10 cellular contexts compared by ENCODE assay signal in the genomic region with DNA sequence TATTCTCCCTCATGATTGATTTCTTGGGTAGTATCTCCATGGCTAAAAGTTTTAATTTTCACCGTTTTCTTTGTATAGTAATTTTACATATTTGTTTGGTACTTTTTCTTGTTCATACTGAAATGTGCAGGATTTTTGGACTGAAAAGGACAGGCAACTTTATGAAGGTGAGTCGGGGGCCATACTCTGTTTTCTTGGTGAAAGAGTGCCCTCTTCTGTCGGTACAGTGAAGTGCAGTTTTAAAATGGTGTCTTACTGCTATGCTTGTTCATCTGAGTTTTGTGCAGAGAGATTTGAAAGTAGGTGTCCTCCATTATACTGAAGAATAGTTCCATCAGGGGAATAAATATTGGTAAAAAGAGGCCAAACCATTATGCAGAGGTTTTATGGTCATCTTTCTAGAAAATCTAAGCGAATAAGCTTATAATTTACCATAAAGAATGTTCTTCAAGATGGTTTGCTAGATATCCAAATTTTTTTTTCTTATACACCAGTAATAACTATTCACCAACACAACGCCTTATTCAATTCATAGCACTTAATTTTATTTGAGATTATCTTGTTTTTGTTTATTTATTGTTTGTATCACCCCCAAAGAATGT. TPM values are rescaled to one million over a fixed set of nuclear protein-coding genes. Genes with fewer than 3 reads are reported as not detected.
DNase-seq lines count a peak whose midpoint lies in the region; ATAC-seq, FAIRE-seq and TF ChIP-seq lines count a peak whose summit lies in the region.
"Had no signal": no experiment of that assay in that cellular context is flagged by ENCODE, and none has a peak within 500 bp of the region (broad histone marks: within the 10 kb centered on the region; RNA-seq: fewer than 3 reads in every experiment).

No MANE protein-coding gene starts in this region.

- FAIRE-seq in astrocyte (lab: Jason Lieb, UNC): peak; percentile 9

- H3K4me1 ChIP-seq in astrocyte (ENCODE audit: insufficient read depth, low read length): no peaks in the 10 kb centered on the region

- H3K9me3 Mint-ChIP-seq in astrocyte (ENCODE audit: unreplicated experiment): no peaks in the 10 kb centered on the region
- H3K9me3 Mint-ChIP-seq: activated naive CD4-positive, alpha-beta T cell treated with anti-CD3 and anti-CD28 coated beads, Interleukin-2, amount 50 U/mL, for 24 hours had no signal

- DNase-seq in NCI-H2081 (lab: John Stamatoyannopoulos, UW) (peak; percentile 19 to 51), NCI-H2081 treated with DMSO at 0.1 percent for 48 hours (lab: John Stamatoyannopoulos, UW) (no peak), NCI-H1417 treated with DMSO at 0.1 percent for 48 hours (lab: John Stamatoyannopoulos, UW) (peak; percentile 30), astrocyte (ENCODE audit: low read depth) (no peak), left lobe of liver (ENCODE audit: low spot score) (no peak), caudate nucleus (lab: John Stamatoyannopoulos, UW) (no peak)

- ATAC-seq in GM21576 (IDR thresholded peaks at IDR 0.05; ENCODE audit: unreplicated experiment) (peak; percentile 67), left lobe of liver (peak; percentile 69), GM21825 (IDR thresholded peaks at IDR 0.05; ENCODE audit: unreplicated experiment) (no peak)

- peak; percentile 68 for TF ChIP-seq CTCF in astrocyte (IDR thresholded peaks at IDR 0.05; ENCODE audit: insufficient read depth, low read depth, low read length)

- H3K27me3 Mint-ChIP-seq in astrocyte (ENCODE audit: low read depth, unreplicated experiment): peaks cover 3% of the 10 kb centered on the region

- H3K27ac ChIP-seq in astrocyte (ENCODE audit: low read depth, low read length) (no peak overlapping the region), caudate nucleus (ENCODE audit: low read depth, low read length) (no peak overlapping the region)
- H3K27ac ChIP-seq: BLaER1 treated with 17β-estradiol and CSF1 and Interleukin-3, amounts not matched to agents 10 nM and 100 nM had no signal

- no peak overlapping the region for H3K4me2 ChIP-seq in astrocyte (ENCODE audit: low read length)
- H3K4me2 ChIP-seq: BLaER1 treated with 17β-estradiol and CSF1 and Interleukin-3, amounts not matched to agents 10 nM and 100 nM had no signal

- no peaks in the 10 kb centered on the region for H3K36me3 ChIP-seq in astrocyte (ENCODE audit: insufficient read depth, low read length)
- H3K36me3 ChIP-seq: BLaER1 treated with 17β-estradiol and CSF1 and Interleukin-3, amounts not matched to agents 10 nM and 100 nM had no signal

- H3K4me3 ChIP-seq in astrocyte (ENCODE audit: insufficient read depth, low read depth, low read length): no peak overlapping the region
- H3K4me3 ChIP-seq: BLaER1 treated with 17β-estradiol and CSF1 and Interleukin-3, amounts not matched to agents 10 nM and 100 nM had no signal

- H2AFZ ChIP-seq in astrocyte (ENCODE audit: low read depth, low read length): no peak overlapping the region

- H3K27ac Mint-ChIP-seq in astrocyte (ENCODE audit: unreplicated experiment): no peak overlapping the region
- H3K27ac Mint-ChIP-seq: activated naive CD4-positive, alpha-beta T cell treated with anti-CD3 and anti-CD28 coated beads, Interleukin-2, amount 50 U/mL, for 24 hours had no signal

- no peaks in the 10 kb centered on the region for H3K79me2 ChIP-seq in astrocyte (ENCODE audit: insufficient read depth, low read length)

- H3K9ac ChIP-seq in astrocyte (ENCODE audit: low read length): no peak overlapping the region
- H3K9ac ChIP-seq: BLaER1 treated with 17β-estradiol and CSF1 and Interleukin-3, amounts not matched to agents 10 nM and 100 nM had no signal

- H3K4me3 Mint-ChIP-seq in astrocyte (ENCODE audit: unreplicated experiment): no peak overlapping the region
- H3K4me3 Mint-ChIP-seq: activated naive CD4-positive, alpha-beta T cell treated with anti-CD3 and anti-CD28 coated beads, Interleukin-2, amount 50 U/mL, for 24 hours had no signal

- H3K27me3 ChIP-seq in astrocyte (ENCODE audit: insufficient read depth, low read length): no peaks in the 10 kb centered on the region
- H3K27me3 ChIP-seq: BLaER1 treated with 17β-estradiol and CSF1 and Interleukin-3, amounts not matched to agents 10 nM and 100 nM had no signal

- H3K36me3 Mint-ChIP-seq in astrocyte (ENCODE audit: low read depth, unreplicated experiment): no peaks in the 10 kb centered on the region
- H3K36me3 Mint-ChIP-seq: activated naive CD4-positive, alpha-beta T cell treated with anti-CD3 and anti-CD28 coated beads, Interleukin-2, amount 50 U/mL, for 24 hours had no signal

- no peaks in the 10 kb centered on the region for H4K20me1 ChIP-seq in astrocyte (ENCODE audit: insufficient read depth, low read length)
- H4K20me1 ChIP-seq: BLaER1 treated with 17β-estradiol and CSF1 and Interleukin-3, amounts not matched to agents 10 nM and 100 nM had no signal

- H3K9me3 ChIP-seq in astrocyte (ENCODE audit: insufficient read depth, low read depth, low read length): no peaks in the 10 kb centered on the region
- H3K9me3 ChIP-seq: BLaER1 treated with 17β-estradiol and CSF1 and Interleukin-3, amounts not matched to agents 10 nM and 100 nM had no signal

- H3K4me1 Mint-ChIP-seq in astrocyte (ENCODE audit: low read depth, unreplicated experiment): no peaks in the 10 kb centered on the region
- H3K4me1 Mint-ChIP-seq: activated naive CD4-positive, alpha-beta T cell treated with anti-CD3 and anti-CD28 coated beads, Interleukin-2, amount 50 U/mL, for 24 hours had no signal

RNA-seq across cellular contexts. Expression of a gene that starts 8.7 kb away (rescaled TPM):
- total RNA-seq in astrocyte (not detected in 2 replicates), left lobe of liver (not detected)

RNA-seq across cellular contexts. Expression of a gene that starts 36.3 kb away (rescaled TPM):
- total RNA-seq in astrocyte (not detected in 2 replicates), left lobe of liver (not detected)

Comparison
In these comparisons a context has a peak if more than half of its experiments do, and no peak if none do; other contexts are left out.
1. DNase-seq: peak in NCI-H2081 (2 of 2) and NCI-H1417 treated with DMSO at 0.1 percent for 48 hours (single experiment); none in NCI-H2081 treated with DMSO at 0.1 percent for 48 hours (single experiment), astrocyte (single experiment), left lobe of liver (single experiment) and caudate nucleus (0 of 61).